In genomic region chr19:39244410-39245100, GRCh38 we compare ENCODE assay signal across 22 cellular contexts. TPM values are rescaled to one million over a fixed set of nuclear protein-coding genes. Genes with fewer than 3 reads are reported as not detected.
"Had no signal": no experiment of that assay in that cellular context is flagged by ENCODE, and none has a peak within 500 bp of the region (broad histone marks: within the 10 kb centered on the region; RNA-seq: fewer than 3 reads in every experiment).

IFNL3 (minus strand) TSS chr19:39245006; CDS start chr19:39244967, 39 bp downstream.

RNA-seq across cellular contexts. Expression of gene IFNL3, which starts in this region (rescaled TPM):
- total RNA-seq: naive thymus-derived CD8-positive, alpha-beta T cell; natural killer cell treated with Interleukin-12 subunit alpha and Interleukin-12 subunit beta and Interleukin-15 and Interleukin-18, amount 100 ng/mL, for 72 hours; neural crest cell; omental fat pad; osteocyte; pancreas; posterior vena cava; prostate gland; pulmonary artery endothelial cell; right atrium auricular region; sciatic nerve; smooth muscle cell; spleen; stomach; subcutaneous adipose tissue; temporal lobe; thoracic aorta; thyroid gland; tibial nerve; upper lobe of left lung; ureter; uterus had no signal
- polyA plus RNA-seq: naive thymus-derived CD8-positive, alpha-beta T cell; pancreas; spleen; stomach had no signal
